In the genomic region with DNA sequence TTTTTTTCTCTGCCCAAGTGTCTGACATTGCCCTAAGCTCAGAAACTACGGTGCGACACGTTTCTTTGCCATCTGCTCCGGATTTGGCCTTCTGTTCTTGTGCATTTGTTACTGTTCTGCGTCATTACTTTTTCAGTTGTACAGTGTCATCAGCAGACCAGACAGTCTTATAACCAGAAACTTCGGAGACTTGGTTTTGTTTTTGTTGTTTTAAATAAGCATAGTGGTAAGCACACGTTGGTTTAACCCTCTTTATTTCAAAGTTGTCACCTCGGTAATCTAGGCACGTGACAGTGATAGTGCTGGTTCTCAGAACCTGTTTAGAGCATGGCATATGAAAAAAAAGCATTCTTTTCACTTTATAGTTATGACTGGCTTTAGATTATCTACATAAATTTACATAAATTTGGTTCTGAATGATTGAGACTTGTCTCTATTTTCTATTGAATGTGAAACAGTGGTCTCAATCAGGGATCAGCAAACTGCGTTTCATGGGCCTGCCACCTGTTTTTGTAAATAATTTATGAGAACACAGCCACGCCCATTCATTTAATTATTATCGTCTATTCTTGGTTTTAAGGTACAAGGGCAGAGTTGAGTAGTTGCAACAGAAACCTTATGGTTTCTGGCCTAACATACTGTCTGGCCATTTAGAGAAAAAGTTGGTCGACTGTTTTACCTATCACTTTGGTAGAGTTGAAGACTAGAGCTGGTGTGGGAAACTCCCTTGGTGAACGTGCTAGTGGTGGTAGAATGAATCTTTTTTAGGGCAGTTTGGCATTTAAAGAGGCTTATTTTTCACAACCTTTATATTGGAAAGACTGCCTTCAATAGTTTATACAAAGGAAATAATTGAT, we compare ENCODE assay signal across 11 cellular contexts.
DNase-seq lines count a peak whose midpoint lies in the region; ATAC-seq lines count a peak whose summit lies in the region.
"Had no signal": no experiment of that assay in that cellular context is flagged by ENCODE, and none has a peak within 500 bp of the region (broad histone marks: within the 10 kb centered on the region; RNA-seq: fewer than 3 reads in every experiment).

No MANE protein-coding gene starts in this region.

- no peaks in the 10 kb centered on the region for H3K9me3 ChIP-seq in aorta (ENCODE audit: control insufficient read depth, low read length)
- H3K9me3 ChIP-seq: body of pancreas had no signal

- no peak overlapping the region for H3K4me3 ChIP-seq in aorta (ENCODE audit: low read length in 2 of 2)
- H3K4me3 ChIP-seq: body of pancreas had no signal

- no peaks in the 10 kb centered on the region for H3K9me3 Mint-ChIP-seq in stimulated activated effector memory CD8-positive, alpha-beta T cell treated with anti-CD3 and anti-CD28 coated beads, Interleukin-12 subunit alpha, Interleukin-12 subunit beta, amount 100 ng/mL, for 72 hours
- H3K9me3 Mint-ChIP-seq: activated CD8-positive, alpha-beta T cell treated with anti-CD3 and anti-CD28 coated beads for 36 hours had no signal

- peaks cover 6% of the 10 kb centered on the region for H3K36me3 Mint-ChIP-seq in stimulated activated effector memory CD8-positive, alpha-beta T cell treated with anti-CD3 and anti-CD28 coated beads, Interleukin-12 subunit alpha, Interleukin-12 subunit beta, amount 100 ng/mL, for 72 hours

- H3K27ac ChIP-seq in aorta (ENCODE audit: low read depth in 1 of 2, low read length in 2 of 2), result peak overlapping the region in 1 of 2 donors; percentile 1
- H3K27ac ChIP-seq: body of pancreas had no signal

- DNase-seq in NCI-H2171 (lab: John Stamatoyannopoulos, UW), result peak; percentile 46
- no peak for DNase-seq in stimulated activated effector memory CD8-positive, alpha-beta T cell treated with anti-CD3 and anti-CD28 coated beads, Interleukin-12 subunit alpha, Interleukin-12 subunit beta, amount 100 ng/mL, for 72 hours (ENCODE audit: low spot score in 2 of 2)
- no peak for DNase-seq in aorta
- no peak for DNase-seq in superior temporal gyrus (ENCODE audit: extremely low spot score)
- DNase-seq in posterior cingulate gyrus, result no peak
- DNase-seq: activated CD8-positive, alpha-beta T cell treated with anti-CD3 and anti-CD28 coated beads for 36 hours; body of pancreas; KBM-7; stimulated activated CD4-positive, alpha-beta T cell treated with anti-CD3 and anti-CD28 coated beads, Interleukin-1b, Interleukin-23, amount 100 ng/mL, for 48 hours had no signal

- H3K4me1 Mint-ChIP-seq in stimulated activated effector memory CD8-positive, alpha-beta T cell treated with anti-CD3 and anti-CD28 coated beads, Interleukin-12 subunit alpha, Interleukin-12 subunit beta, amount 100 ng/mL, for 72 hours, result peaks cover 5% of the 10 kb centered on the region

- 83 to 84% methylated on average over 14 of the region's 14 CpGs for WGBS in aorta, 2 donors

- no peak overlapping the region for H3K27ac Mint-ChIP-seq in stimulated activated effector memory CD8-positive, alpha-beta T cell treated with anti-CD3 and anti-CD28 coated beads, Interleukin-12 subunit alpha, Interleukin-12 subunit beta, amount 100 ng/mL, for 72 hours
- H3K27ac Mint-ChIP-seq: activated CD8-positive, alpha-beta T cell treated with anti-CD3 and anti-CD28 coated beads for 36 hours had no signal

- H3K36me3 ChIP-seq in aorta (ENCODE audit: control insufficient read depth in 1 of 2, insufficient read depth in 2 of 2, low read length in 1 of 2), result no peaks in the 10 kb centered on the region

- peaks cover 0 to 8% of the 10 kb centered on the region in 2 donors for H3K4me1 ChIP-seq in aorta (ENCODE audit: control insufficient read depth in 1 of 2, insufficient read depth in 2 of 2, low read length in 2 of 2)

- ATAC-seq in GM19328 (IDR thresholded peaks at IDR 0.05; ENCODE audit: unreplicated experiment), result peak; percentile 59
- peak; percentile 85 for ATAC-seq in HG02852 (IDR thresholded peaks at IDR 0.05; ENCODE audit: unreplicated experiment)
- peak; percentile 66 for ATAC-seq in stimulated activated effector memory CD8-positive, alpha-beta T cell treated with anti-CD3 and anti-CD28 coated beads, Interleukin-12 subunit alpha, Interleukin-12 subunit beta, amount 100 ng/mL, for 72 hours
- ATAC-seq in aorta (ENCODE audit: low FRiP score), result no peak
- ATAC-seq: activated CD8-positive, alpha-beta T cell treated with anti-CD3 and anti-CD28 coated beads for 36 hours; body of pancreas had no signal

- intact Hi-C loops in aorta (cut with DNase I) (no loop called here), posterior cingulate gyrus (cut with DNase I) (no loop called here)

- no peaks in the 10 kb centered on the region for H3K27me3 ChIP-seq in aorta (ENCODE audit: control insufficient read depth in 1 of 2, insufficient read depth in 2 of 2, low read length in 1 of 2)
- H3K27me3 ChIP-seq: body of pancreas had no signal

- no peak overlapping the region for H3K4me3 Mint-ChIP-seq in stimulated activated effector memory CD8-positive, alpha-beta T cell treated with anti-CD3 and anti-CD28 coated beads, Interleukin-12 subunit alpha, Interleukin-12 subunit beta, amount 100 ng/mL, for 72 hours
- H3K4me3 Mint-ChIP-seq: activated CD8-positive, alpha-beta T cell treated with anti-CD3 and anti-CD28 coated beads for 36 hours had no signal
